Comparison of ENCODE assay signal across 21 cellular contexts in genomic region chr10:113585949-113586348, GRCh38. TPM values are rescaled to one million over a fixed set of nuclear protein-coding genes. Genes with fewer than 3 reads are reported as not detected.
DNase-seq lines count a peak whose midpoint lies in the region; ATAC-seq and TF ChIP-seq lines count a peak whose summit lies in the region.
"Had no signal": no experiment of that assay in that cellular context is flagged by ENCODE, and none has a peak within 500 bp of the region (broad histone marks: within the 10 kb centered on the region; RNA-seq: fewer than 3 reads in every experiment).

No MANE protein-coding gene starts in this region.

- H3K27me3 ChIP-seq in prostate gland (replicated peaks; ENCODE audit: insufficient read depth) (no peaks in the 10 kb centered on the region), esophagus squamous epithelium (peaks cover 0 to 19% (median 0%) of the 10 kb centered on the region in 4 donors)
- H3K27me3 ChIP-seq: upper lobe of left lung had no signal

- in situ Hi-C loops in GM13977 (cut with MboI; ENCODE audit: low pct_unique_long_range_greater_than_20kb, low sequenced_read_pairs, unreplicated experiment): no loop called here

- WGBS in prostate gland: 57% methylated on average over 1 of the region's 1 CpG
- 80 to 88% methylated on average over 1 of the region's 1 CpG for WGBS in esophagus squamous epithelium, 2 donors

- no peaks in the 10 kb centered on the region for H3K9me3 ChIP-seq in prostate gland
- H3K9me3 ChIP-seq in esophagus squamous epithelium: no peaks in the 10 kb centered on the region
- H3K9me3 ChIP-seq: upper lobe of left lung had no signal

- DNase-seq in A172 (ENCODE audit: low spot score): peak; percentile 46
- peak; percentile 26 for DNase-seq in GM13977 (ENCODE audit: low spot score)
- no peak for DNase-seq in prostate gland (ENCODE audit: low spot score)
- no peak for DNase-seq in esophagus squamous epithelium (lab: John Stamatoyannopoulos, UW)
- DNase-seq: activated CD4-positive, CD25-positive, alpha-beta regulatory T cell treated with anti-CD3 and anti-CD28 coated beads, Interleukin-2, amount 50 U/mL, for 72 hours; activated T-cell treated with anti-CD3 and anti-CD28 coated beads, Interleukin-2, amount 50 U/mL, for 4 hours; Calu3; caudate nucleus; effector memory CD8-positive, alpha-beta T cell; immature natural killer cell; MV-4-11; SIG-M5; stimulated activated naive CD4-positive, alpha-beta T cell; upper lobe of left lung had no signal

- no peak overlapping the region for H3K27ac ChIP-seq in prostate gland
- H3K27ac ChIP-seq in esophagus squamous epithelium: no peak overlapping the region
- H3K27ac ChIP-seq: upper lobe of left lung had no signal

- H3K36me3 Mint-ChIP-seq in activated T-helper 17 cell treated with anti-CD3 and anti-CD28 coated beads, Interleukin-2, amount 50 U/mL, for 72 hours (ENCODE audit: low read depth): no peaks in the 10 kb centered on the region
- H3K36me3 Mint-ChIP-seq: immature natural killer cell had no signal

- no peaks in the 10 kb centered on the region for H3K4me1 Mint-ChIP-seq in activated T-helper 17 cell treated with anti-CD3 and anti-CD28 coated beads, Interleukin-2, amount 50 U/mL, for 72 hours
- H3K4me1 Mint-ChIP-seq: immature natural killer cell had no signal

- H3K4me3 ChIP-seq in prostate gland: no peak overlapping the region
- no peak overlapping the region for H3K4me3 ChIP-seq in esophagus squamous epithelium
- H3K4me3 ChIP-seq: upper lobe of left lung had no signal

- H3K36me3 ChIP-seq in prostate gland (no peaks in the 10 kb centered on the region), esophagus squamous epithelium (no peaks in the 10 kb centered on the region)
- H3K36me3 ChIP-seq: upper lobe of left lung had no signal

- H3K27me3 Mint-ChIP-seq in activated T-helper 17 cell treated with anti-CD3 and anti-CD28 coated beads, Interleukin-2, amount 50 U/mL, for 72 hours: peaks cover 15% of the 10 kb centered on the region

- intact Hi-C loops in prostate gland (cut with DNase I) (no loop called here), esophagus squamous epithelium (cut with DNase I) (no loop called here)

- H3K27ac Mint-ChIP-seq in activated T-helper 17 cell treated with anti-CD3 and anti-CD28 coated beads, Interleukin-2, amount 50 U/mL, for 72 hours: no peak overlapping the region
- H3K27ac Mint-ChIP-seq: effector memory CD8-positive, alpha-beta T cell; immature natural killer cell; T-helper 2 cell treated with Interferon-gamma antibody and Interleukin-4, amounts not matched to agents 5 μg/mL and 100 μg/mL, for 36 hours had no signal

- TF ChIP-seq CTCF in GM13977 (IDR thresholded peaks at IDR 0.05; ENCODE audit: extremely low read depth, insufficient read depth, missing control alignments) (no peak), prostate gland (IDR thresholded peaks at IDR 0.05) (no peak), esophagus squamous epithelium (IDR thresholded peaks at IDR 0.05) (no peak)

- TF ChIP-seq POLR2A in prostate gland (IDR thresholded peaks at IDR 0.05) (no peak), esophagus squamous epithelium (IDR thresholded peaks at IDR 0.05) (no peak)

- no peaks in the 10 kb centered on the region for H3K9me3 Mint-ChIP-seq in activated T-helper 17 cell treated with anti-CD3 and anti-CD28 coated beads, Interleukin-2, amount 50 U/mL, for 72 hours
- H3K9me3 Mint-ChIP-seq: activated T-cell treated with anti-CD3 and anti-CD28 coated beads, Interleukin-2, amount 50 U/mL, for 4 hours; effector memory CD8-positive, alpha-beta T cell; T-helper 2 cell treated with Interferon-gamma antibody and Interleukin-4, amounts not matched to agents 5 μg/mL and 100 μg/mL, for 36 hours had no signal

- peak; percentile 65 for ATAC-seq in HG03342 (IDR thresholded peaks at IDR 0.05; ENCODE audit: unreplicated experiment)
- ATAC-seq in activated T-helper 17 cell treated with anti-CD3 and anti-CD28 coated beads, Interleukin-2, amount 50 U/mL, for 72 hours (replicated peaks): peak; percentile 47
- no peak for ATAC-seq in GM18858 (IDR thresholded peaks at IDR 0.05; ENCODE audit: unreplicated experiment)
- ATAC-seq in GM18519 (IDR thresholded peaks at IDR 0.05; ENCODE audit: low FRiP score, unreplicated experiment): no peak
- ATAC-seq: activated T-cell treated with anti-CD3 and anti-CD28 coated beads, Interleukin-2, amount 50 U/mL, for 4 hours; effector memory CD8-positive, alpha-beta T cell had no signal

- H3K4me3 Mint-ChIP-seq in activated T-helper 17 cell treated with anti-CD3 and anti-CD28 coated beads, Interleukin-2, amount 50 U/mL, for 72 hours: no peak overlapping the region
- H3K4me3 Mint-ChIP-seq: activated T-cell treated with anti-CD3 and anti-CD28 coated beads, Interleukin-2, amount 50 U/mL, for 4 hours; effector memory CD8-positive, alpha-beta T cell; immature natural killer cell; T-helper 2 cell treated with Interferon-gamma antibody and Interleukin-4, amounts not matched to agents 5 μg/mL and 100 μg/mL, for 36 hours had no signal

- H3K4me1 ChIP-seq in prostate gland (replicated peaks) (no peaks in the 10 kb centered on the region), esophagus squamous epithelium (no peaks in the 10 kb centered on the region)
- H3K4me1 ChIP-seq: upper lobe of left lung had no signal

RNA-seq across cellular contexts. Expression of gene HABP2, which starts 33.1 kb away (rescaled TPM):
- total RNA-seq in A172 (2014; rRNA removed; shearing (Covaris generic)): not detected in 2 replicates
- total RNA-seq in activated T-helper 17 cell treated with anti-CD3 and anti-CD28 coated beads, Interleukin-2, amount 50 U/mL, for 72 hours: not detected
- total RNA-seq in prostate gland (under 1 TPM in 1 of 2 donors, not detected in 1; 0.17 TPM), esophagus squamous epithelium (under 1 TPM in 2 of 4 donors, not detected in 2; under 0.01 to 0.09 TPM)
- total RNA-seq: fibroblast of villous mesenchyme, mesenteric fat pad had no signal

Comparison
In these comparisons a context has a peak if more than half of its experiments do, and no peak if none do; other contexts are left out.
1. DNase-seq: peak in A172 (single experiment) and GM13977 (single experiment); none in prostate gland (single experiment) and esophagus squamous epithelium (single experiment).
2. ATAC-seq: peak in HG03342 (single experiment) and activated T-helper 17 cell treated with anti-CD3 and anti-CD28 coated beads, Interleukin-2, amount 50 U/mL, for 72 hours (single experiment); none in GM18858 (single experiment) and GM18519 (single experiment).